Comparison of ENCODE assay signal across 1 cellular context in genomic region chr21:36909901-36910561, GRCh38.
TF ChIP-seq lines count a peak whose summit lies in the region.

No MANE protein-coding gene starts in this region.

TF ChIP-seq in A549, 52 proteins besides CTCF, POLR2A, EP300 and RAD21 (continued from another document):
- TF ChIP-seq CBX2 (IDR thresholded peaks at IDR 0.05; ENCODE audit: borderline replicate concordance, low read depth) = no peak
- TF ChIP-seq HEYL (CRISPR knock-in tag; IDR thresholded peaks at IDR 0.05) = no peak
- TF ChIP-seq, protein P1, sequence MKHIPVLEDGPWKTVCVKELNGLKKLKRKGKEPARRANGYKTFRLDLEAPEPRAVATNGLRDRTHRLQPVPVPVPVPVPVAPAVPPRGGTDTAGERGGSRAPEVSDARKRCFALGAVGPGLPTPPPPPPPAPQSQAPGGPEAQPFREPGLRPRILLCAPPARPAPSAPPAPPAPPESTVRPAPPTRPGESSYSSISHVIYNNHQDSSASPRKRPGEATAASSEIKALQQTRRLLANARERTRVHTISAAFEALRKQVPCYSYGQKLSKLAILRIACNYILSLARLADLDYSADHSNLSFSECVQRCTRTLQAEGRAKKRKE (CRISPR knock-in tag; IDR thresholded peaks at IDR 0.05; ENCODE audit: low read depth) = peak; percentile 47; the same call in 1 of the 2 replicates
- peak; percentile 95 to 97 for TF ChIP-seq CEBPB (IDR thresholded peaks at IDR 0.05)
- TF ChIP-seq RFX5 (IDR thresholded peaks at IDR 0.05) = no peak
- TF ChIP-seq ZFP36 (IDR thresholded peaks at IDR 0.05; ENCODE audit: borderline replicate concordance, partially characterized antibody) = peak; percentile 42
- no peak for TF ChIP-seq KDM5A (IDR thresholded peaks at IDR 0.05)
- no peak for TF ChIP-seq PHF8 (IDR thresholded peaks at IDR 0.05; ENCODE audit: borderline replicate concordance, low read depth)
- no peak for TF ChIP-seq ZC3H11A (IDR thresholded peaks at IDR 0.05)
- TF ChIP-seq, protein P2, sequence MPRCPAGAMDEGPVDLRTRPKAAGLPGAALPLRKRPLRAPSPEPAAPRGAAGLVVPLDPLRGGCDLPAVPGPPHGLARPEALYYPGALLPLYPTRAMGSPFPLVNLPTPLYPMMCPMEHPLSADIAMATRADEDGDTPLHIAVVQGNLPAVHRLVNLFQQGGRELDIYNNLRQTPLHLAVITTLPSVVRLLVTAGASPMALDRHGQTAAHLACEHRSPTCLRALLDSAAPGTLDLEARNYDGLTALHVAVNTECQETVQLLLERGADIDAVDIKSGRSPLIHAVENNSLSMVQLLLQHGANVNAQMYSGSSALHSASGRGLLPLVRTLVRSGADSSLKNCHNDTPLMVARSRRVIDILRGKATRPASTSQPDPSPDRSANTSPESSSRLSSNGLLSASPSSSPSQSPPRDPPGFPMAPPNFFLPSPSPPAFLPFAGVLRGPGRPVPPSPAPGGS (IDR thresholded peaks at IDR 0.05) = peak; percentile 88; the same call in 2 of the 3 replicates
- TF ChIP-seq NFE2L2 (conservative IDR thresholded peaks at IDR 0.05; ENCODE audit: low read length) = no peak
- TF ChIP-seq JUNB (IDR thresholded peaks at IDR 0.05) = peak; percentile 95
- no peak for TF ChIP-seq E2F6 (IDR thresholded peaks at IDR 0.05; ENCODE audit: borderline replicate concordance, low read depth)
- TF ChIP-seq HOXA7 (CRISPR knock-in tag; IDR thresholded peaks at IDR 0.05) = peak; percentile 49; the same call in 1 of the 2 replicates
- TF ChIP-seq MAZ (IDR thresholded peaks at IDR 0.05; ENCODE audit: borderline replicate concordance, low read depth, low read length) = no peak
- TF ChIP-seq TFCP2L1 (CRISPR knock-in tag; IDR thresholded peaks at IDR 0.05) = peak; percentile 53; the same call in 1 of the 2 replicates
- peak; percentile 48; the same call in 1 of the 2 replicates for TF ChIP-seq HOXB13 (CRISPR knock-in tag; IDR thresholded peaks at IDR 0.05; ENCODE audit: low read depth)
- TF ChIP-seq EHF (CRISPR knock-in tag; IDR thresholded peaks at IDR 0.05) = no peak
- no peak for TF ChIP-seq BHLHE40 (IDR thresholded peaks at IDR 0.05; ENCODE audit: low read depth, low read length)
- TF ChIP-seq PBX3 (IDR thresholded peaks at IDR 0.05) = peak; percentile 69; the same call in 1 of the 2 replicates
- peak; percentile 94 to 95 for TF ChIP-seq JUN (IDR thresholded peaks at IDR 0.05)
- peak; percentile 30; the same call in 1 of the 3 replicates for TF ChIP-seq SMC3 (IDR thresholded peaks at IDR 0.05)
- TF ChIP-seq TP53 (CRISPR knock-in tag; IDR thresholded peaks at IDR 0.05) = no peak
- TF ChIP-seq EHMT2 (IDR thresholded peaks at IDR 0.05; ENCODE audit: low read depth) = no peak
- TF ChIP-seq FOSL2 (IDR thresholded peaks at IDR 0.05) = peak; percentile 92
- TF ChIP-seq FOSL2 (CRISPR knock-in tag; IDR thresholded peaks at IDR 0.05) = peak; percentile 99
- TF ChIP-seq NR3C1 (IDR thresholded peaks at IDR 0.05) = no peak
- TF ChIP-seq ESRRA (IDR thresholded peaks at IDR 0.05; ENCODE audit: borderline replicate concordance, low read length) = no peak
- peak; percentile 55; the same call in 1 of the 2 replicates for TF ChIP-seq FOXS1 (CRISPR knock-in tag; IDR thresholded peaks at IDR 0.05)
